ENCODE assay signal across 21 cellular contexts in the genomic region with DNA sequence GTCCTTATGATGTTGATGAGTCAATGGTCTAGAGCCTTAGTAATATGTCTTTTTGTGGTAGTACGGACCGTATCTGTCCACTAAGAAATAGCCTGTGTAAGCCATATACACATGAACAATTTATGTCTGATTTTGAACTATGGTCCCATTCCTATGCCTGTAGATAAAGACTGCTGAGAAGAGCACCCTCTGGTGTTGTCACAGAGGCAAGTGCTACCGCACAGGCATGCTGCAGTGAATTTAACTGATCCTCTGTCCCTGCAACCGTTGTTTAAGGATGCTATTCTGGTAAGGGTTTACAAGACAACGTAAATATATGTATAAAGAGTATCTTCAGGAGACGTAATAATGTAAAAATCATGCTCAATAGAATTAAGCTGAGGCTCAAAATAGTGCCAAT.
A peak's percentile ranks its signal among the peaks of the same experiment; 100 is the strongest.
DNase-seq lines count a peak whose midpoint lies in the region; ATAC-seq, FAIRE-seq and TF ChIP-seq lines count a peak whose summit lies in the region.
"Had no signal": no experiment of that assay in that cellular context is flagged by ENCODE, and none has a peak within 500 bp of the region (broad histone marks: within the 10 kb centered on the region; RNA-seq: fewer than 3 reads in every experiment).

No MANE protein-coding gene starts in this region.

- no TSS peak for BruUV-seq in Panc1 (replicated peaks; lab: Mats Ljungman, UMichigan)

- H3K27me3 ChIP-seq in Panc1 (ENCODE audit: control insufficient read depth, insufficient read depth, low read length): no peaks in the 10 kb centered on the region
- H3K27me3 ChIP-seq: upper lobe of right lung had no signal

- H3K9ac ChIP-seq in kidney (ENCODE audit: low read length in 2 of 2): no peak overlapping the region

- intact Hi-C loops in Panc1 (cut with micrococcal nuclease; ENCODE audit: unreplicated experiment): no loop called here
- intact Hi-C loops in kidney (cut with DNase I): no loop called here

- POLR2A ChIA-PET in Panc1 (lab: Charles Lee): no interaction called here

- TF ChIP-seq CTCF in HFF-Myc (IDR thresholded peaks at IDR 0.05; ENCODE audit: low read depth, low read length, missing control alignments) (peak; percentile 13), Panc1 (IDR thresholded peaks at IDR 0.05) (peak; percentile 46), kidney (IDR thresholded peaks at IDR 0.05; ENCODE audit: borderline replicate concordance, extremely low read depth, insufficient read depth) (peak; percentile 22)

- DNase-seq in DMS 273 (lab: John Stamatoyannopoulos, UW; ENCODE audit: unreplicated experiment) (peak; percentile 39), HFF-Myc (ENCODE audit: extremely low read depth, low read depth) (no peak), Panc1 (ENCODE audit: low read depth, low spot score) (no peak), kidney (no peak), middle frontal gyrus (ENCODE audit: extremely low spot score, low spot score) (no peak), NCI-H226 (no peak)
- no peak for DNase-seq in stimulated activated CD4-positive, alpha-beta T cell treated with anti-CD3 and anti-CD28 coated beads, Interleukin-2, amount 100 ng/mL, for 24 hours
- DNase-seq in activated CD8-positive, alpha-beta memory T cell treated with anti-CD3 and anti-CD28 coated beads, Interleukin-2, amount 50 U/mL, for 4 hours: no peak
- DNase-seq: HCEC 1CT; hippocampal formation; left ventricle myocardium superior; MV-4-11; naive thymus-derived CD8-positive, alpha-beta T cell; NCI-H2171 treated with DMSO at 0.1 percent for 48 hours; T-helper 9 cell; upper lobe of right lung had no signal

- H3K27ac ChIP-seq in Panc1 (ENCODE audit: low read length): no peak overlapping the region
- H3K27ac ChIP-seq in kidney (ENCODE audit: low read depth in 2 of 2, low read length in 2 of 2): no peak overlapping the region
- H3K27ac ChIP-seq: upper lobe of right lung had no signal

- no peaks in the 10 kb centered on the region for H3K4me1 ChIP-seq in Panc1 (ENCODE audit: control insufficient read depth, insufficient read depth, low read length)
- no peaks in the 10 kb centered on the region for H3K4me1 ChIP-seq in kidney (ENCODE audit: control insufficient read depth in 1 of 2, insufficient read depth in 1 of 2, low read depth in 1 of 2, low read length in 2 of 2)
- H3K4me1 ChIP-seq: upper lobe of right lung had no signal

- CTCF ChIA-PET in Panc1 (lab: Charles Lee): no interaction called here

- no peaks in the 10 kb centered on the region for H3K36me3 ChIP-seq in Panc1 (ENCODE audit: control insufficient read depth, insufficient read depth, low read length)
- H3K36me3 ChIP-seq in kidney (ENCODE audit: control insufficient read depth in 1 of 2, insufficient read depth in 2 of 2, low read length in 2 of 2): no peaks in the 10 kb centered on the region
- H3K36me3 ChIP-seq: upper lobe of right lung had no signal

- in situ Hi-C loops in Panc1 (cut with HindIII; ENCODE audit: low pct_unique_long_range_greater_than_20kb, low sequenced_read_pairs): no loop called here

- no peak overlapping the region for H3K4me3 ChIP-seq in HFF-Myc (replicated peaks; ENCODE audit: low read depth, low read length)
- H3K4me3 ChIP-seq in Panc1 (ENCODE audit: low read depth in 2 of 2, low read length in 2 of 2): no peak overlapping the region
- no peak overlapping the region for H3K4me3 ChIP-seq in kidney (ENCODE audit: low read length in 2 of 2)
- H3K4me3 ChIP-seq: upper lobe of right lung had no signal

- no peak for FAIRE-seq in kidney (lab: Jason Lieb, UNC)
- FAIRE-seq: G401.6, GM18507, RCC 7860 had no signal

- H3K9me3 ChIP-seq in Panc1 (ENCODE audit: control insufficient read depth, insufficient read depth, low read depth, low read length): no peaks in the 10 kb centered on the region
- no peaks in the 10 kb centered on the region for H3K9me3 ChIP-seq in kidney (ENCODE audit: control insufficient read depth in 1 of 2, low read length in 2 of 2)
- H3K9me3 ChIP-seq: upper lobe of right lung had no signal

- no peak for ATAC-seq in Panc1
- ATAC-seq: left ventricle myocardium superior; naive thymus-derived CD8-positive, alpha-beta T cell; sciatic nerve; stimulated activated memory B cell treated with anti-CD40 and anti-IgM and Interleukin-4, amounts not matched to agents 10 μg/mL and 1 μg/mL and 100 μg/mL, for 72 hours; upper lobe of right lung had no signal
